In the genomic region with DNA sequence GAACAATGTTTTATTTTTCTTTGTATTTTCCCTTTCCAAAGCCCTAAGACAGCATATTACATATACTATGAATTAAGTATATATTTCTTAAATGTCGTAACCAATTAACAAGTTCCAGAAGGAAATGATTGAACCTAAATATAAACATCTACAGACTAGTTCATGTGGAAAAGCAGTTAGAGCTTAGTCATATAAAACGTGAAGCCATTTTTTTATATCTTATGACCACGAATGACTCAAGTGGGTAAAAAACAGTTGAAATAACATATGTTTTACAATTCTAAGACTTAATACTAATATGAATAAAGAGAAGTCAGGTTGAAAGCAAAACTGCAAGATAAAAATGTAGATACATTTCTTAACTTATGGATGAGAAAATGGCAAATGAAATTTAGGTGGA, we compare ENCODE assay signal across 29 cellular contexts.
DNase-seq lines count a peak whose midpoint lies in the region; ATAC-seq and TF ChIP-seq lines count a peak whose summit lies in the region.
"Had no signal": no experiment of that assay in that cellular context is flagged by ENCODE, and none has a peak within 500 bp of the region (broad histone marks: within the 10 kb centered on the region; RNA-seq: fewer than 3 reads in every experiment).

No MANE protein-coding gene starts in this region.

- no peak for DNase-seq in SK-N-SH
- DNase-seq in astrocyte of the spinal cord (ENCODE audit: low read depth, low spot score): peak; percentile 74
- DNase-seq in fibroblast of the aortic adventitia (ENCODE audit: low read depth): peak; percentile 55
- no peak for DNase-seq in smooth muscle cell (lab: John Stamatoyannopoulos, UW; ENCODE audit: unreplicated experiment)
- no peak for DNase-seq in NCI-H345 treated with DMSO at 0.1 percent for 48 hours (lab: John Stamatoyannopoulos, UW; ENCODE audit: unreplicated experiment)
- DNase-seq in left ventricle myocardium superior: no peak
- no peak for DNase-seq in activated naive CD4-positive, alpha-beta T cell treated with anti-CD3 and anti-CD28 coated beads, Interleukin-2, amount 50 U/mL, for 16 hours
- DNase-seq: activated CD4-positive, alpha-beta T cell treated with anti-CD3 and anti-CD28 coated beads, Interleukin-2, amount 50 U/mL, for 48 hours; activated CD4-positive, CD25-positive, alpha-beta regulatory T cell; activated naive CD4-positive, alpha-beta T cell treated with anti-CD3 and anti-CD28 coated beads, Interleukin-2, amount 10 ng/mL, durations not matched to agents 7 days and 5 days; anterior cingulate cortex; foreskin melanocyte; GOT3; hypothalamus; left ventricle myocardium inferior; naive B cell; NCI-H1092; NCI-H187; NCI-H2171 treated with DMSO at 0.1 percent for 48 hours; NCI-H526 treated with DMSO at 0.1 percent for 48 hours; Peyer's patch; SIG-M5; small intestine; stimulated activated CD4-positive, alpha-beta T cell treated with anti-CD3 and anti-CD28 coated beads, Interleukin-1b, Interleukin-23, amount 100 ng/mL, for 48 hours; stimulated activated CD8-positive, alpha-beta memory T cell treated with anti-CD3 and anti-CD28 coated beads, Interleukin-4, amount 100 ng/mL, for 48 hours; stimulated activated naive CD8-positive, alpha-beta T cell treated with anti-CD3 and anti-CD28 coated beads, Interleukin-15, amount 100 ng/mL, for 72 hours had no signal

- H3K9ac ChIP-seq in SK-N-SH: no peak overlapping the region
- H3K9ac ChIP-seq in smooth muscle cell (ENCODE audit: low read depth): no peak overlapping the region

- H3F3A ChIP-seq in SK-N-SH (replicated peaks; ENCODE audit: insufficient read depth) (peaks cover 23% of the 10 kb centered on the region), smooth muscle cell (ENCODE audit: low read depth) (peaks cover 4% of the 10 kb centered on the region)

- CTCF ChIA-PET in SK-N-SH (lab: Yijun Ruan, JAX): no interaction called here

- peaks cover 0 to 20% of the 10 kb centered on the region in 2 experiments; a peak in 2 of 4 replicates for H3K4me1 ChIP-seq in SK-N-SH (ENCODE audit: control insufficient read depth in 1 of 2, insufficient read depth in 2 of 2, low read depth in 1 of 2, low read length in 1 of 2)
- peaks cover 7% of the 10 kb centered on the region for H3K4me1 ChIP-seq in smooth muscle cell (ENCODE audit: low read depth)
- H3K4me1 ChIP-seq: left ventricle myocardium inferior, Peyer's patch, vagina had no signal

- POLR2A ChIA-PET in SK-N-SH (lab: Yijun Ruan, JAX): no interaction called here

- H3K4me2 ChIP-seq in SK-N-SH (no peak overlapping the region), smooth muscle cell (peak overlapping the region; percentile 55)

- H3K27ac ChIP-seq in SK-N-SH (ENCODE audit: low read depth in 2 of 2, low read length in 1 of 2) (peak overlapping the region in 1 of 2 experiments; percentile 63; a peak in 2 of 4 replicates), smooth muscle cell (ENCODE audit: low read depth) (peak overlapping the region; percentile 20)
- H3K27ac ChIP-seq: 22Rv1, left ventricle myocardium inferior, Peyer's patch, vagina had no signal

- H3K9me3 ChIP-seq in SK-N-SH (no peaks in the 10 kb centered on the region), smooth muscle cell (replicated peaks; ENCODE audit: low read depth) (no peaks in the 10 kb centered on the region)
- H3K9me3 ChIP-seq: left ventricle myocardium inferior, Peyer's patch, vagina had no signal

- ATAC-seq in SK-N-SH treated with all-trans-retinoic acid at 6 μM for 48 hours (no peak), left ventricle myocardium superior (no peak)
- ATAC-seq: stimulated activated naive CD8-positive, alpha-beta T cell treated with anti-CD3 and anti-CD28 coated beads, Interleukin-15, amount 100 ng/mL, for 72 hours had no signal

- H3K27me3 ChIP-seq in SK-N-SH (ENCODE audit: insufficient read depth) (no peaks in the 10 kb centered on the region), smooth muscle cell (ENCODE audit: low read depth) (no peaks in the 10 kb centered on the region)
- H3K27me3 ChIP-seq: Peyer's patch, vagina had no signal

- H3K36me3 ChIP-seq in SK-N-SH (replicated peaks in 1 of 2; ENCODE audit: control insufficient read depth in 1 of 2, insufficient read depth in 2 of 2, low read length in 1 of 2) (no peaks in the 10 kb centered on the region), smooth muscle cell (ENCODE audit: low read depth) (no peaks in the 10 kb centered on the region)
- H3K36me3 ChIP-seq: left ventricle myocardium inferior, Peyer's patch, vagina had no signal

- H4K20me1 ChIP-seq in SK-N-SH (ENCODE audit: insufficient read depth): no peaks in the 10 kb centered on the region
- no peaks in the 10 kb centered on the region for H4K20me1 ChIP-seq in smooth muscle cell (ENCODE audit: low read depth)

- TF ChIP-seq CTCF in SK-N-SH (IDR thresholded peaks at IDR 0.05): no peak
- no peak for TF ChIP-seq CTCF in astrocyte of the spinal cord (IDR thresholded peaks at IDR 0.05; ENCODE audit: low read depth, low read length)
- TF ChIP-seq CTCF in fibroblast of the aortic adventitia (IDR thresholded peaks at IDR 0.05; ENCODE audit: insufficient read depth, low read length): no peak
- no peak for TF ChIP-seq CTCF in smooth muscle cell (IDR thresholded peaks at IDR 0.05; ENCODE audit: borderline replicate concordance, insufficient read depth, poor library complexity, severe bottlenecking)

- H2AFZ ChIP-seq in SK-N-SH (ENCODE audit: low read depth): peak overlapping the region; percentile 11; the same call in 1 of the 2 replicates
- H2AFZ ChIP-seq in smooth muscle cell (ENCODE audit: low read depth): no peak overlapping the region

- TF ChIP-seq RAD21 in SK-N-SH (IDR thresholded peaks at IDR 0.05; ENCODE audit: low read length): no peak

- H3K79me2 ChIP-seq in SK-N-SH (ENCODE audit: insufficient read depth) (no peaks in the 10 kb centered on the region), smooth muscle cell (ENCODE audit: low read depth) (no peaks in the 10 kb centered on the region)

- WGBS in SK-N-SH (ENCODE audit: low lambda C conversion rate): 41% methylated on average over 3 of the region's 3 CpGs
- 46% methylated on average over 3 of the region's 3 CpGs for WGBS in smooth muscle cell (ENCODE audit: low lambda C conversion rate)

- intact Hi-C loops in left ventricle myocardium superior (cut with micrococcal nuclease): no loop called here

- H3K4me3 ChIP-seq in SK-N-SH (ENCODE audit: low read depth in 2 of 2, low read length in 1 of 2) (no peak overlapping the region), astrocyte of the spinal cord (ENCODE audit: low read depth, low read length) (no peak overlapping the region), fibroblast of the aortic adventitia (ENCODE audit: low read depth, low read length) (no peak overlapping the region), smooth muscle cell (no peak overlapping the region)
- H3K4me3 ChIP-seq: left ventricle myocardium inferior, Peyer's patch, vagina had no signal

- in situ Hi-C loops in astrocyte of the spinal cord (cut with HindIII; ENCODE audit: low sequenced_read_pairs): no loop called here

- TF ChIP-seq EP300 in SK-N-SH (IDR thresholded peaks at IDR 0.05; ENCODE audit: borderline replicate concordance in 1 of 2, low read depth in 1 of 2, low read length in 1 of 2): 0 out of 4 replicates have a peak, but pooled peaks of 1 of the 2 experiments have one; percentile 30

- H3K9me2 ChIP-seq in SK-N-SH: no peaks in the 10 kb centered on the region

TF ChIP-seq in SK-N-SH, 30 proteins besides CTCF, POLR2A, EP300 and RAD21 (continues in another document):
- peak; percentile 42; the same call in 1 of the 2 replicates for TF ChIP-seq JUND (IDR thresholded peaks at IDR 0.05)
- TF ChIP-seq, protein P1, sequence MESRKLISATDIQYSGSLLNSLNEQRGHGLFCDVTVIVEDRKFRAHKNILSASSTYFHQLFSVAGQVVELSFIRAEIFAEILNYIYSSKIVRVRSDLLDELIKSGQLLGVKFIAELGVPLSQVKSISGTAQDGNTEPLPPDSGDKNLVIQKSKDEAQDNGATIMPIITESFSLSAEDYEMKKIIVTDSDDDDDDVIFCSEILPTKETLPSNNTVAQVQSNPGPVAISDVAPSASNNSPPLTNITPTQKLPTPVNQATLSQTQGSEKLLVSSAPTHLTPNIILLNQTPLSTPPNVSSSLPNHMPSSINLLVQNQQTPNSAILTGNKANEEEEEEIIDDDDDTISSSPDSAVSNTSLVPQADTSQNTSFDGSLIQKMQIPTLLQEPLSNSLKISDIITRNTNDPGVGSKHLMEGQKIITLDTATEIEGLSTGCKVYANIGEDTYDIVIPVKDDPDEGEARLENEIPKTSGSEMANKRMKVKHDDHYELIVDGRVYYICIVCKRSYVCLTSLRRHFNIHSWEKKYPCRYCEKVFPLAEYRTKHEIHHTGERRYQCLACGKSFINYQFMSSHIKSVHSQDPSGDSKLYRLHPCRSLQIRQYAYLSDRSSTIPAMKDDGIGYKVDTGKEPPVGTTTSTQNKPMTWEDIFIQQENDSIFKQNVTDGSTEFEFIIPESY (IDR thresholded peaks at IDR 0.05; ENCODE audit: borderline replicate concordance, low read depth): no peak

TF ChIP-seq in SK-N-SH treated with all-trans-retinoic acid at 6 μM for 48 hours, 23 proteins besides CTCF, POLR2A, EP300 and RAD21:
- no peak for TF ChIP-seq BACH2 (CRISPR knock-in tag; IDR thresholded peaks at IDR 0.05; ENCODE audit: borderline replicate concordance)
- no peak for TF ChIP-seq GLIS3 (CRISPR knock-in tag; IDR thresholded peaks at IDR 0.05)
- TF ChIP-seq, protein P2, sequence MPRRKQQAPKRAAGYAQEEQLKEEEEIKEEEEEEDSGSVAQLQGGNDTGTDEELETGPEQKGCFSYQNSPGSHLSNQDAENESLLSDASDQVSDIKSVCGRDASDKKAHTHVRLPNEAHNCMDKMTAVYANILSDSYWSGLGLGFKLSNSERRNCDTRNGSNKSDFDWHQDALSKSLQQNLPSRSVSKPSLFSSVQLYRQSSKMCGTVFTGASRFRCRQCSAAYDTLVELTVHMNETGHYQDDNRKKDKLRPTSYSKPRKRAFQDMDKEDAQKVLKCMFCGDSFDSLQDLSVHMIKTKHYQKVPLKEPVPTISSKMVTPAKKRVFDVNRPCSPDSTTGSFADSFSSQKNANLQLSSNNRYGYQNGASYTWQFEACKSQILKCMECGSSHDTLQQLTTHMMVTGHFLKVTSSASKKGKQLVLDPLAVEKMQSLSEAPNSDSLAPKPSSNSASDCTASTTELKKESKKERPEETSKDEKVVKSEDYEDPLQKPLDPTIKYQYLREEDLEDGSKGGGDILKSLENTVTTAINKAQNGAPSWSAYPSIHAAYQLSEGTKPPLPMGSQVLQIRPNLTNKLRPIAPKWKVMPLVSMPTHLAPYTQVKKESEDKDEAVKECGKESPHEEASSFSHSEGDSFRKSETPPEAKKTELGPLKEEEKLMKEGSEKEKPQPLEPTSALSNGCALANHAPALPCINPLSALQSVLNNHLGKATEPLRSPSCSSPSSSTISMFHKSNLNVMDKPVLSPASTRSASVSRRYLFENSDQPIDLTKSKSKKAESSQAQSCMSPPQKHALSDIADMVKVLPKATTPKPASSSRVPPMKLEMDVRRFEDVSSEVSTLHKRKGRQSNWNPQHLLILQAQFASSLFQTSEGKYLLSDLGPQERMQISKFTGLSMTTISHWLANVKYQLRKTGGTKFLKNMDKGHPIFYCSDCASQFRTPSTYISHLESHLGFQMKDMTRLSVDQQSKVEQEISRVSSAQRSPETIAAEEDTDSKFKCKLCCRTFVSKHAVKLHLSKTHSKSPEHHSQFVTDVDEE (CRISPR knock-in tag; IDR thresholded peaks at IDR 0.05): no peak
- no peak for TF ChIP-seq ZC3H10 (CRISPR knock-in tag; IDR thresholded peaks at IDR 0.05)
TF ChIP-seq in SK-N-SH treated with all-trans-retinoic acid at 6 μM for 48 hours: peak in this region for 0.

Comparison
In these comparisons a context has a peak if more than half of its experiments do, and no peak if none do; other contexts are left out.
1. DNase-seq: peak in astrocyte of the spinal cord (single experiment) and fibroblast of the aortic adventitia (single experiment); none in SK-N-SH (single experiment), smooth muscle cell (single experiment), NCI-H345 treated with DMSO at 0.1 percent for 48 hours (single experiment), left ventricle myocardium superior (single experiment) and activated naive CD4-positive, alpha-beta T cell treated with anti-CD3 and anti-CD28 coated beads, Interleukin-2, amount 50 U/mL, for 16 hours (single experiment).